ENCODE assay signal across 20 cellular contexts in the genomic region with DNA sequence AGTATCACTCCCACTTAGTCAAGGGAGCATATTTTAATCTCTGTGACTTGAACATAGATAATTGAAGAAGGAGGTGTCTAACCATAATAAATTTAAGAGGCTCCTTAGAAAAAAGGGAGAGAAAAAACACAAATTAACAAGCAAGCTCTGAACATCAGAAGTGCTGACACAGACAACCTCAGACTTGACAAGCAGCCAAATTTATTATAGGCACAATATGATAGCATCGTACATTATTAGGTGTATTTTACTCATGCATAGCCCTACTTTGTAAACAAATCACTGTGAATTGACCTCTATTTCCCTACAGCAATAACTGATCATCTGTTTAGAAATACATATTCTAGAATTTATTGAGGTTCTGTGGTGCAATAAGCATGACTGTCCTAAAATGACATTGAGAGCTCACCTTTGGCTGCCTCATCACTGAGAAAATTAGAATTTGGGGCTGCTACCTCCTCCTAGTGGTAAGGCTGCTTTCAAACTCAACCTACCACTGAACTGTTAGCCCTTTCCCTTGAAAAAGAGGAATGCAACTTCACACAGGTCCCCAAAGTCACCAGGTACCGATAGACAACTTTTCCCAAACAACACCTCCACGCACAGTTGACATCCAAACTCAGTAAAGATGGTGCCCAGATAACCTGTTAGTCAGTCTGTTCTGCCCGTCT.
DNase-seq lines count a peak whose midpoint lies in the region; ATAC-seq, FAIRE-seq and TF ChIP-seq lines count a peak whose summit lies in the region.
"Had no signal": no experiment of that assay in that cellular context is flagged by ENCODE, and none has a peak within 500 bp of the region (broad histone marks: within the 10 kb centered on the region; RNA-seq: fewer than 3 reads in every experiment).

No MANE protein-coding gene starts in this region.

- no peak for FAIRE-seq in A549 (lab: Jason Lieb, UNC)

- TF ChIP-seq POLR2A in A549 (IDR thresholded peaks at IDR 0.05; ENCODE audit: low read length), result no peak

- H3K27ac ChIP-seq in A549, result no peak overlapping the region
- H3K27ac ChIP-seq in GM23338 (ENCODE audit: low read depth), result no peak overlapping the region
- H3K27ac ChIP-seq: heart left ventricle, stomach, upper lobe of left lung had no signal

- 0 out of 3 replicates have a peak, but pooled peaks have one; percentile 8 for TF ChIP-seq CTCF in A549 (IDR thresholded peaks at IDR 0.05)
- peak; percentile 55 to 77 for TF ChIP-seq CTCF in GM23338 (conservative IDR thresholded peaks at IDR 0.05; ENCODE audit: low read depth in 2 of 2)
- peak; percentile 37 for TF ChIP-seq CTCF in choroid plexus epithelial cell (conservative IDR thresholded peaks at IDR 0.05; ENCODE audit: low read depth, low read length)
- no peak for TF ChIP-seq CTCF in GM10248 (IDR thresholded peaks at IDR 0.05; ENCODE audit: control extremely low read depth, extremely low read depth, low read depth, missing control alignments)

- H3K4me3 Mint-ChIP-seq in GM23338, result no peak overlapping the region
- H3K4me3 Mint-ChIP-seq: CD8-positive, alpha-beta T cell had no signal

- no peak for DNase-seq in A549 (ENCODE audit: low read depth in 1 of 2, low spot score in 1 of 2)
- DNase-seq in GM23338 (ENCODE audit: low spot score), result peak; percentile 63
- peak; percentile 38 for DNase-seq in NCI-H69 (lab: John Stamatoyannopoulos, UW)
- DNase-seq in choroid plexus epithelial cell (ENCODE audit: low read depth), result no peak
- no peak for DNase-seq in Kasumi-1 (lab: John Stamatoyannopoulos, UW)
- DNase-seq in NCI-H187 (lab: John Stamatoyannopoulos, UW), result no peak
- no peak for DNase-seq in GM10248 (ENCODE audit: extremely low spot score)
- DNase-seq: activated CD4-positive, alpha-beta T cell treated with anti-CD3 and anti-CD28 coated beads for 4 hours; activated CD8-positive, alpha-beta memory T cell treated with anti-CD3 and anti-CD28 coated beads, Interleukin-2, amount 50 U/mL, for 48 hours; activated gamma-delta T cell treated with Interleukin-2 at 50 U/mL for 16 hours; CD8-positive, alpha-beta T cell; effector memory CD4-positive, alpha-beta T cell; heart left ventricle; MG63; NCI-H2081; NCI-H526 treated with DMSO at 0.1 percent for 48 hours; stimulated activated CD4-positive, alpha-beta T cell treated with anti-CD3 and anti-CD28 coated beads, Interleukin-1b, Interleukin-23, amount 100 ng/mL, for 48 hours; stomach; upper lobe of left lung had no signal

- ATAC-seq in A549 (peak in 1 of 2 experiments; percentile 34; a peak in 1 of 6 replicates), GM23338 (peak; percentile 76), HG03025 (IDR thresholded peaks at IDR 0.05; ENCODE audit: low FRiP score, unreplicated experiment) (no peak)
- ATAC-seq: CD8-positive, alpha-beta T cell; heart left ventricle had no signal

- peaks cover 8% of the 10 kb centered on the region; the same call in 2 of the 3 replicates for H3K36me3 Mint-ChIP-seq in GM23338 (ENCODE audit: low read depth)
- H3K36me3 Mint-ChIP-seq: CD8-positive, alpha-beta T cell had no signal

- 83% methylated on average over 4 of the region's 4 CpGs for WGBS in A549 (ENCODE audit: missing lambda C conversion rate)

- CTCF ChIA-PET in A549 (lab: Yijun Ruan, JAX), result interaction anchor here (0.6 to 4.0 kb wide), 5 partner anchors 36 to 661 kb away, joined by 3 to 18 read pairs (median 4); no protein-coding TSS in a partner anchor
- CTCF ChIA-PET in GM10248 (lab: Yijun Ruan, JAX), result interaction anchor here (1.1 to 4.8 kb wide), 6 partner anchors 10 to 61 kb away, joined by 3 to 34 read pairs (median 4); no protein-coding TSS in a partner anchor

- no peak overlapping the region for H2AFZ ChIP-seq in GM23338

- no peaks in the 10 kb centered on the region for H3K27me3 Mint-ChIP-seq in GM23338 (ENCODE audit: insufficient read depth, low read depth, poor library complexity)

- H3K27me3 ChIP-seq in GM23338 (ENCODE audit: insufficient read depth), result no peaks in the 10 kb centered on the region
- H3K27me3 ChIP-seq: heart left ventricle, MG63, stomach, upper lobe of left lung had no signal

- H3K79me2 ChIP-seq in GM23338 (replicated peaks; ENCODE audit: insufficient read depth), result no peaks in the 10 kb centered on the region

- POLR2A ChIA-PET in A549 (lab: Yijun Ruan, JAX), result no interaction called here
- POLR2A ChIA-PET in GM10248 (lab: Yijun Ruan, JAX), result no interaction called here

- no peaks in the 10 kb centered on the region for H3K9me3 ChIP-seq in A549
- H3K9me3 ChIP-seq: heart left ventricle, MG63, stomach, upper lobe of left lung had no signal

- no peak overlapping the region for H3K27ac Mint-ChIP-seq in GM23338
- H3K27ac Mint-ChIP-seq: CD8-positive, alpha-beta T cell had no signal

- no peak for TF ChIP-seq EP300 in A549 (IDR thresholded peaks at IDR 0.05)

- no peaks in the 10 kb centered on the region for H3K36me3 ChIP-seq in GM23338 (ENCODE audit: insufficient read depth)
- H3K36me3 ChIP-seq: heart left ventricle, MG63, stomach, upper lobe of left lung had no signal

- H3K4me3 ChIP-seq in A549 (no peak overlapping the region), GM23338 (no peak overlapping the region), choroid plexus epithelial cell (ENCODE audit: low read depth, low read length) (no peak overlapping the region)
- H3K4me3 ChIP-seq: heart left ventricle, MG63, stomach, upper lobe of left lung had no signal

- no peaks in the 10 kb centered on the region for H3F3A ChIP-seq in GM23338 (replicated peaks; ENCODE audit: low read depth)

- H3K9me3 Mint-ChIP-seq in GM23338, result peaks cover 10% of the 10 kb centered on the region
- H3K9me3 Mint-ChIP-seq: CD8-positive, alpha-beta T cell had no signal

- H3K9me2 ChIP-seq in GM23338 (ENCODE audit: insufficient read depth), result no peaks in the 10 kb centered on the region

- H4K20me1 ChIP-seq in GM23338 (replicated peaks; ENCODE audit: insufficient read depth), result no peaks in the 10 kb centered on the region

- H3K4me1 ChIP-seq in A549 (no peaks in the 10 kb centered on the region), GM23338 (ENCODE audit: insufficient read depth) (peaks cover 5% of the 10 kb centered on the region; the same call in 1 of the 2 replicates)
- H3K4me1 ChIP-seq: heart left ventricle, stomach, upper lobe of left lung had no signal

- H3K4me1 Mint-ChIP-seq in GM23338, result peaks cover 15% of the 10 kb centered on the region

- no peak overlapping the region for H3K4me2 ChIP-seq in A549
- H3K4me2 ChIP-seq in GM23338, result no peak overlapping the region

- no peak for TF ChIP-seq RAD21 in A549 (conservative IDR thresholded peaks at IDR 0.05 in 1 of 2, IDR thresholded peaks at IDR 0.05 in 1 of 2)

TF ChIP-seq in A549, 52 proteins besides CTCF, POLR2A, EP300 and RAD21:
- TF ChIP-seq MAFK (IDR thresholded peaks at IDR 0.05; ENCODE audit: partially characterized antibody) (peak; percentile 24), POLR2AphosphoS2 (conservative IDR thresholded peaks at IDR 0.05; ENCODE audit: low read length) (no peak)

TF ChIP-seq in GM23338, 12 proteins besides CTCF, POLR2A, EP300 and RAD21:
- TF ChIP-seq POLR2AphosphoS5 (IDR thresholded peaks at IDR 0.05; ENCODE audit: low read depth) (no peak), JUNB (IDR thresholded peaks at IDR 0.05; ENCODE audit: unreplicated experiment) (no peak), CREB1 (CRISPR knock-in tag; IDR thresholded peaks at IDR 0.05; ENCODE audit: low read depth) (no peak)

Comparison
In these comparisons a context has a peak if more than half of its experiments do, and no peak if none do; other contexts are left out.
1. DNase-seq: peak in GM23338 (single experiment) and NCI-H69 (single experiment); none in A549 (0 of 2), choroid plexus epithelial cell (single experiment), Kasumi-1 (0 of 2), NCI-H187 (0 of 2) and GM10248 (single experiment).